Comparison of ENCODE assay signal across 8 cellular contexts in genomic region chr12:45989857-45990467, GRCh38. TPM values are rescaled to one million over a fixed set of nuclear protein-coding genes. Genes with fewer than 3 reads are reported as not detected.
DNase-seq lines count a peak whose midpoint lies in the region; ATAC-seq, FAIRE-seq and TF ChIP-seq lines count a peak whose summit lies in the region.

No MANE protein-coding gene starts in this region.

- H4K20me1 ChIP-seq in H1 (replicated peaks in 1 of 2; ENCODE audit: control insufficient read depth in 1 of 2, insufficient read depth in 2 of 2, low read length in 2 of 2): no peaks in the 10 kb centered on the region

- peaks cover 0 to 5% (median 2%) of the 10 kb centered on the region in 4 experiments; a peak in 4 of 7 replicates for H3K4me1 ChIP-seq in H1 (replicated peaks in 1 of 4; ENCODE audit: control insufficient read depth in 3 of 4, insufficient read depth in 4 of 4, low read length in 3 of 4)
- peaks cover 25% of the 10 kb centered on the region for H3K4me1 ChIP-seq in mucosa of descending colon (ENCODE audit: low read depth)

- H2BK12ac ChIP-seq in H1 (ENCODE audit: low read depth, low read length): no peak overlapping the region; the same call in 1 of the 2 replicates

- H3K4me1 Mint-ChIP-seq in activated CD4-positive, alpha-beta memory T cell treated with anti-CD3 and anti-CD28 coated beads, Interleukin-2, amount 10 ng/mL, durations not matched to agents 7 days and 5 days: peaks cover 53% of the 10 kb centered on the region

- H2BK15ac ChIP-seq in H1 (ENCODE audit: low read length): no peak overlapping the region

- H3K36me3 Mint-ChIP-seq in activated CD4-positive, alpha-beta memory T cell treated with anti-CD3 and anti-CD28 coated beads, Interleukin-2, amount 10 ng/mL, durations not matched to agents 7 days and 5 days (ENCODE audit: low read depth): peaks cover 44% of the 10 kb centered on the region

- H2BK5ac ChIP-seq in H1 (ENCODE audit: low read depth, low read length): peak overlapping the region; percentile 91

- no peak overlapping the region for H3K4ac ChIP-seq in H1 (replicated peaks; ENCODE audit: insufficient read length, low read depth, low read length)

- H3K9ac ChIP-seq in H1 (replicated peaks in 1 of 4; ENCODE audit: extremely low read depth in 1 of 4, low read depth in 3 of 4, low read length in 3 of 4): peak overlapping the region; percentile 18 to 93 (median 89)

- H3K27ac Mint-ChIP-seq in activated CD4-positive, alpha-beta memory T cell treated with anti-CD3 and anti-CD28 coated beads, Interleukin-2, amount 10 ng/mL, durations not matched to agents 7 days and 5 days: peak overlapping the region; percentile 97

- H4K8ac ChIP-seq in H1 (ENCODE audit: extremely low read depth, insufficient read depth, low read length): peak overlapping the region; percentile 92; the same call in 1 of the 2 replicates

- DNase-seq in NCI-H345 (lab: John Stamatoyannopoulos, UW) (peak; percentile 29), NCI-H345 treated with DMSO at 0.1 percent for 48 hours (lab: John Stamatoyannopoulos, UW; ENCODE audit: unreplicated experiment) (no peak), NCI-H146 treated with DMSO at 0.1 percent for 48 hours (lab: John Stamatoyannopoulos, UW; ENCODE audit: unreplicated experiment) (peak; percentile 52), H1 (ENCODE audit: low read depth in 1 of 2, low spot score in 2 of 2) (peak in 1 of 2 experiments; percentile 62), mucosa of descending colon (peak in 2 of 3 donors; percentile 83 to 85)
- DNase-seq in activated CD4-positive, alpha-beta memory T cell treated with anti-CD3 and anti-CD28 coated beads, Interleukin-2, amount 10 ng/mL, durations not matched to agents 7 days and 5 days: peak; percentile 68
- DNase-seq in stimulated activated CD8-positive, alpha-beta memory T cell treated with anti-CD3 and anti-CD28 coated beads, Interleukin-7, amount 100 ng/mL, for 4 hours (ENCODE audit: low read depth in 2 of 2): peak; percentile 17 to 51

- intact Hi-C loops in mucosa of descending colon (cut with DNase I, micrococcal nuclease): no loop called here

- no peaks in the 10 kb centered on the region for H3K9me3 Mint-ChIP-seq in activated CD4-positive, alpha-beta memory T cell treated with anti-CD3 and anti-CD28 coated beads, Interleukin-2, amount 10 ng/mL, durations not matched to agents 7 days and 5 days

- peak overlapping the region; percentile 65; the same call in 1 of the 2 replicates for H2AFZ ChIP-seq in H1 (ENCODE audit: low read length)

- CTCF ChIA-PET in activated CD4-positive, alpha-beta memory T cell treated with anti-CD3 and anti-CD28 coated beads, Interleukin-2, amount 10 ng/mL, durations not matched to agents 7 days and 5 days (lab: Charles Lee): interaction anchor here (0.6 to 2.5 kb wide), 8 partner anchors 14 to 578 kb away, joined by 3 to 12 read pairs (median 3); partner anchors contain the start of gene SLC38A1
- CTCF ChIA-PET in H1 (lab: Charles Lee; ENCODE audit: partially characterized antibody): interaction anchor here (1.1 kb wide), 1 partner anchor 82 kb away, joined by 3 read pairs; no protein-coding TSS in a partner anchor

- peak overlapping the region; percentile 83 for H3K56ac ChIP-seq in H1 (replicated peaks; ENCODE audit: insufficient read length, low read depth, low read length)

- H4K91ac ChIP-seq in H1 (replicated peaks; ENCODE audit: insufficient read length, low read length): peak overlapping the region; percentile 61

- no peaks in the 10 kb centered on the region; a peak in 1 of 4 replicates for H3K9me3 ChIP-seq in H1 (ENCODE audit: insufficient read depth in 2 of 2, low read depth in 1 of 2, low read length in 1 of 2)
- no peaks in the 10 kb centered on the region for H3K9me3 ChIP-seq in mucosa of descending colon

- H2BK120ac ChIP-seq in H1 (replicated peaks; ENCODE audit: low read depth, low read length): no peak overlapping the region

- peak overlapping the region; percentile 66 to 73 for H3K4me2 ChIP-seq in H1 (ENCODE audit: insufficient read depth in 1 of 2, low read depth in 2 of 2, low read length in 2 of 2)

- TF ChIP-seq RAD21 in H1 (IDR thresholded peaks at IDR 0.05 in 1 of 2, conservative IDR thresholded peaks at IDR 0.05 in 1 of 2; ENCODE audit: low read depth in 2 of 2, low read length in 2 of 2): no peak

- H3K79me1 ChIP-seq in H1 (ENCODE audit: low read depth, low read length): no peaks in the 10 kb centered on the region

- H2AK5ac ChIP-seq in H1 (ENCODE audit: low read depth, low read length): no peak overlapping the region

- H3K36me3 ChIP-seq in H1 (ENCODE audit: control insufficient read depth in 2 of 4, insufficient read depth in 4 of 4, low read length in 3 of 4) (no peaks in the 10 kb centered on the region; a peak in 1 of 8 replicates), mucosa of descending colon (ENCODE audit: low read depth) (no peaks in the 10 kb centered on the region)

- TF ChIP-seq EP300 in H1 (IDR thresholded peaks at IDR 0.05; ENCODE audit: borderline replicate concordance in 1 of 2, low read depth in 2 of 2, low read length in 2 of 2): no peak

- ATAC-seq in HG02840 (IDR thresholded peaks at IDR 0.05; ENCODE audit: low FRiP score, unreplicated experiment) (peak; percentile 34), mucosa of descending colon (peak; percentile 46)

- FAIRE-seq in H1 (lab: Jason Lieb, UNC): no peak

- peak in 1 of 2 experiments; percentile 46; a peak in 1 of 3 replicates for TF ChIP-seq POLR2A in H1 (IDR thresholded peaks at IDR 0.05; ENCODE audit: control extremely low read depth in 1 of 2, low read depth in 2 of 2, low read length in 2 of 2)

- H3K27ac ChIP-seq in H1 (ENCODE audit: low read depth, low read length): peak overlapping the region; percentile 88

- peaks cover 6% of the 10 kb centered on the region for H3K23me2 ChIP-seq in H1 (ENCODE audit: low read depth, low read length)

- TF ChIP-seq CTCF in H1 (IDR thresholded peaks at IDR 0.05; ENCODE audit: control extremely low read depth in 1 of 3, insufficient read depth in 1 of 3, low read depth in 1 of 3, low read length in 3 of 3) (no peak), mucosa of descending colon (IDR thresholded peaks at IDR 0.05) (no peak)

- H3K18ac ChIP-seq in H1 (ENCODE audit: extremely low read depth, low read length): peak overlapping the region; percentile 87

- H3K4me3 ChIP-seq in H1 (ENCODE audit: extremely low read depth in 1 of 4, insufficient read depth in 2 of 4, low read depth in 3 of 4, low read length in 4 of 4) (peak overlapping the region; percentile 47 to 99 (median 92)), mucosa of descending colon (peak overlapping the region; percentile 54)

- peak overlapping the region; percentile 95 for H3K4me3 Mint-ChIP-seq in activated CD4-positive, alpha-beta memory T cell treated with anti-CD3 and anti-CD28 coated beads, Interleukin-2, amount 10 ng/mL, durations not matched to agents 7 days and 5 days

- POLR2A ChIA-PET in activated CD4-positive, alpha-beta memory T cell treated with anti-CD3 and anti-CD28 coated beads, Interleukin-2, amount 10 ng/mL, durations not matched to agents 7 days and 5 days (lab: Charles Lee): interaction anchor here (0.6 to 5.4 kb wide), 20 partner anchors 9 to 1228 kb away, joined by 3 to 140 read pairs (median 4); partner anchors contain the start of genes ARID2 and SLC38A1
- POLR2A ChIA-PET in H1 (lab: Charles Lee; ENCODE audit: partially characterized antibody): interaction anchor here (0.6 to 2.1 kb wide), 13 partner anchors 8 to 446 kb away, joined by 3 to 7 read pairs (median 3); partner anchors contain the start of genes ARID2 and SLC38A1

- H3K27me3 Mint-ChIP-seq in activated CD4-positive, alpha-beta memory T cell treated with anti-CD3 and anti-CD28 coated beads, Interleukin-2, amount 10 ng/mL, durations not matched to agents 7 days and 5 days: no peaks in the 10 kb centered on the region

- H3K23ac ChIP-seq in H1 (ENCODE audit: insufficient read length): no peak overlapping the region

- peaks cover 0 to 4% (median 0%) of the 10 kb centered on the region in 4 experiments; a peak in 1 of 7 replicates for H3K27me3 ChIP-seq in H1 (replicated peaks in 1 of 4; ENCODE audit: control insufficient read depth in 3 of 4, extremely low read depth in 1 of 4, insufficient read depth in 3 of 4, low read length in 3 of 4)

- 1% methylated on average over 44 of the region's 61 CpGs; no CpG with 5 or more reads in 1 of the 2 experiments for WGBS in H1 (ENCODE audit: extremely low coverage in 1 of 2, insufficient coverage in 1 of 2, insufficient read length in 1 of 2, insufficient replicate concordance in 2 of 2, low coverage in 1 of 2, low lambda C conversion rate in 2 of 2, missing lambda C conversion rate in 1 of 2), 2 experiments

- H2BK20ac ChIP-seq in H1 (ENCODE audit: low read length): no peak overlapping the region

- peak overlapping the region; percentile 73 for H4K5ac ChIP-seq in H1 (ENCODE audit: insufficient read length, low read depth, low read length)

- H3K79me2 ChIP-seq in H1 (ENCODE audit: control insufficient read depth in 1 of 2, insufficient read depth in 2 of 2, low read length in 2 of 2): peaks cover 0 to 47% of the 10 kb centered on the region in 2 experiments; a peak in 3 of 4 replicates

- H3K14ac ChIP-seq in H1 (ENCODE audit: insufficient read length): no peak overlapping the region

TF ChIP-seq in H1, 55 proteins besides CTCF, POLR2A, EP300 and RAD21 (continues in another document):
- TF ChIP-seq SP1 (IDR thresholded peaks at IDR 0.05; ENCODE audit: low read depth, low read length): no peak
- no peak for TF ChIP-seq CTBP2 (IDR thresholded peaks at IDR 0.05; ENCODE audit: borderline replicate concordance, insufficient read depth, insufficient read length, low read length)
- TF ChIP-seq SP4 (IDR thresholded peaks at IDR 0.05; ENCODE audit: low read length): no peak
- TF ChIP-seq TEAD4 (IDR thresholded peaks at IDR 0.05; ENCODE audit: low read depth, low read length): no peak
- no peak for TF ChIP-seq ZNF274 (IDR thresholded peaks at IDR 0.05; ENCODE audit: borderline replicate concordance, extremely low read depth, low read length)
- no peak; the same call in 1 of the 2 replicates for TF ChIP-seq CREB1 (IDR thresholded peaks at IDR 0.05)
- peak; percentile 90 for TF ChIP-seq RBBP5 (IDR thresholded peaks at IDR 0.05; ENCODE audit: borderline replicate concordance, low read depth, low read length)

RNA-seq across cellular contexts. Expression of gene SCAF11, which starts 0.4 kb away (rescaled TPM):
- total RNA-seq in activated CD4-positive, alpha-beta memory T cell treated with anti-CD3 and anti-CD28 coated beads, Interleukin-2, amount 10 ng/mL, durations not matched to agents 7 days and 5 days: 100 to 1,000 TPM; 129 to 136 TPM
- total RNA-seq in H1 (2021; fragmentation: NEBNext Ultra II Directional; extraction: Animal tissue kit (Norgen Biotek cat#: 25700)): 77.6 and 77.8 TPM in 2 replicates
- 7.1 and 15.1 TPM in 2 replicates for polyA plus RNA-seq in H1 (2011; rRNA removed)
- 23.4 TPM for polyA plus RNA-seq in H1 (2011; cell fraction: cytosol; rRNA removed)
- 12.2 TPM for polyA plus RNA-seq in H1 (2011; cell fraction: nucleus; rRNA removed)
- 31.1 to 54.5 TPM (median 43.8 TPM) in 4 replicates for polyA plus RNA-seq in H1 (2012, experiment 1 of 2)
- 3.6 TPM for polyA plus RNA-seq in H1 (2012, experiment 2 of 2)
- polyA plus RNA-seq in H1 (2013, experiment 1 of 2): 52.1 TPM
- 47.8 TPM for polyA plus RNA-seq in H1 (2013, experiment 2 of 2)
- polyA minus RNA-seq in H1 (2011; rRNA and poly(A)+ RNA removed): 70.8 and 99.3 TPM in 2 replicates
- polyA minus RNA-seq in H1 (2011; cell fraction: cytosol; rRNA and poly(A)+ RNA removed): 38.0 TPM
- polyA minus RNA-seq in H1 (2011; cell fraction: nucleus; rRNA and poly(A)+ RNA removed): 90.7 TPM
- total RNA-seq in mucosa of descending colon: 100 to 1,000 TPM; 107 to 131 (median 122) TPM
